ENCODE assay signal across 8 cellular contexts in genomic region chr19:45643024-45643926, GRCh38. TPM values are rescaled to one million over a fixed set of nuclear protein-coding genes. Genes with fewer than 3 reads are reported as not detected.
DNase-seq lines count a peak whose midpoint lies in the region; ATAC-seq and TF ChIP-seq lines count a peak whose summit lies in the region.

No MANE protein-coding gene starts in this region.

- ATAC-seq in HG02678 (IDR thresholded peaks at IDR 0.05; ENCODE audit: unreplicated experiment) (peak; percentile 30), HG02884 (IDR thresholded peaks at IDR 0.05; ENCODE audit: unreplicated experiment) (no peak)

- H3K4me1 ChIP-seq in breast epithelium, result peaks cover 0 to 14% of the 10 kb centered on the region in 2 donors

- H3K36me3 ChIP-seq in breast epithelium, result no peaks in the 10 kb centered on the region

- no peak overlapping the region for H3K27ac ChIP-seq in breast epithelium

- TF ChIP-seq CTCF in WI38 (IDR thresholded peaks at IDR 0.05; ENCODE audit: low read depth, low read length) (peak; percentile 99), breast epithelium (IDR thresholded peaks at IDR 0.05) (peak; percentile 98 to 99 (median 98))

- no peak overlapping the region for H3K4me3 ChIP-seq in WI38 (ENCODE audit: low read depth, low read length)
- peak overlapping the region in 2 of 3 donors; percentile 25 to 32 for H3K4me3 ChIP-seq in breast epithelium

- DNase-seq in DMS114 treated with DMSO at 0.1 percent for 48 hours (lab: John Stamatoyannopoulos, UW; ENCODE audit: unreplicated experiment) (peak; percentile 22), NCI-H2196 treated with DMSO at 0.1 percent for 48 hours (lab: John Stamatoyannopoulos, UW; ENCODE audit: unreplicated experiment) (peak; percentile 56), breast epithelium (ENCODE audit: low spot score in 2 of 2) (peak; percentile 75 to 83), iPS-NIHi7 (ENCODE audit: extremely low spot score) (peak; percentile 82)
- DNase-seq in stimulated activated CD4-positive, alpha-beta T cell treated with anti-CD3 and anti-CD28 coated beads, Interleukin-12 subunit alpha, Interleukin-12 subunit beta, amount 100 ng/mL, for 48 hours (ENCODE audit: low read depth in 2 of 3, low spot score in 1 of 3), result peak; percentile 93 to 98 (median 96)

- no peaks in the 10 kb centered on the region for H3K27me3 ChIP-seq in breast epithelium

- no peaks in the 10 kb centered on the region for H3K9me3 ChIP-seq in breast epithelium

- no peak for TF ChIP-seq POLR2A in breast epithelium (IDR thresholded peaks at IDR 0.05)

- intact Hi-C loops in breast epithelium (cut with DNase I; ENCODE audit: low total_unique reads), result loop anchor here (5.0 kb wide), 1 partner anchor 46 kb away; no protein-coding TSS in a partner anchor

RNA-seq across cellular contexts. Expression of gene EML2, which starts 4.1 kb away (rescaled TPM):
- total RNA-seq in breast epithelium, result 10 to 100 TPM; 27.7 to 42.0 (median 32.4) TPM

RNA-seq across cellular contexts. Expression of gene GIPR, which starts 24.7 kb away (rescaled TPM):
- total RNA-seq in breast epithelium, result 1 to 10 TPM in 2 of 3 donors, under 1 TPM in 1; 0.16 to 4.9 (median 4.8) TPM

RNA-seq across cellular contexts. Expression of gene GPR4, which starts 41.3 kb away (rescaled TPM):
- 1 to 10 TPM; 1.1 to 8.8 (median 1.2) TPM for total RNA-seq in breast epithelium

RNA-seq across cellular contexts. Expression of gene SNRPD2, which starts 48.5 kb away (rescaled TPM):
- 100 to 1,000 TPM; 175 to 238 (median 191) TPM for total RNA-seq in breast epithelium

RNA-seq across cellular contexts. Expression of gene QPCTL, which starts 49.2 kb away (rescaled TPM):
- 1 to 10 TPM; 6.1 to 9.4 (median 7.2) TPM for total RNA-seq in breast epithelium

Comparison
In these comparisons a context has a peak if more than half of its experiments do, and no peak if none do; other contexts are left out.
1. DNase-seq: peak in every context shown above with its lines; median percentile 96 in stimulated activated CD4-positive, alpha-beta T cell treated with anti-CD3 and anti-CD28 coated beads, Interleukin-12 subunit alpha, Interleukin-12 subunit beta, amount 100 ng/mL, for 48 hours; 82 in iPS-NIHi7; 79 in breast epithelium; 56 in NCI-H2196 treated with DMSO at 0.1 percent for 48 hours; 22 in DMS114 treated with DMSO at 0.1 percent for 48 hours.